Comparison of ENCODE assay signal across 19 cellular contexts in genomic region chr10:22570234-22570633, GRCh38.
A peak's percentile ranks its signal among the peaks of the same experiment; 100 is the strongest.
DNase-seq lines count a peak whose midpoint lies in the region; ATAC-seq, FAIRE-seq and TF ChIP-seq lines count a peak whose summit lies in the region.
"Had no signal": no experiment of that assay in that cellular context is flagged by ENCODE, and none has a peak within 500 bp of the region (broad histone marks: within the 10 kb centered on the region; RNA-seq: fewer than 3 reads in every experiment).

No MANE protein-coding gene starts in this region.

- no TSS peak for BruUV-seq in HepG2 (replicated peaks; lab: Mats Ljungman, UMichigan)

- TF ChIP-seq EP300 in HepG2 (IDR thresholded peaks at IDR 0.05; ENCODE audit: low read depth in 2 of 2, low read length in 2 of 2) (no peak), HepG2 (CRISPR knock-in tag; IDR thresholded peaks at IDR 0.05; ENCODE audit: borderline replicate concordance) (no peak), esophagus muscularis mucosa (IDR thresholded peaks at IDR 0.05) (no peak)

- H3K4me1 Mint-ChIP-seq in activated B cell treated with CpG ODN at 0.5 μM for 24 hours = peaks cover 8% of the 10 kb centered on the region
- H3K4me1 Mint-ChIP-seq in stimulated activated naive CD8-positive, alpha-beta T cell treated with anti-CD3 and anti-CD28 coated beads, Interleukin-15, amount 100 ng/mL, for 72 hours = peaks cover 55% of the 10 kb centered on the region

- H3K36me3 ChIP-seq in right lobe of liver = peaks cover 0 to 21% (median 2%) of the 10 kb centered on the region in 4 donors
- peaks cover 8 to 31% of the 10 kb centered on the region in 2 experiments; a peak in 4 of 5 replicates for H3K36me3 ChIP-seq in HepG2 (replicated peaks in 1 of 2; ENCODE audit: control insufficient read depth in 1 of 2, insufficient read depth in 2 of 2, low read length in 2 of 2)
- H3K36me3 ChIP-seq in esophagus muscularis mucosa = peaks cover 0 to 39% (median 21%) of the 10 kb centered on the region in 4 donors

- H2AFZ ChIP-seq in HepG2 (ENCODE audit: low read length) = no peak overlapping the region
- H2AFZ ChIP-seq: GM23248 had no signal

- no peaks in the 10 kb centered on the region for H3K9me3 ChIP-seq in right lobe of liver
- no peaks in the 10 kb centered on the region for H3K9me3 ChIP-seq in HepG2 (ENCODE audit: low read length)
- H3K9me3 ChIP-seq in esophagus muscularis mucosa = no peaks in the 10 kb centered on the region
- H3K9me3 ChIP-seq: gastroesophageal sphincter, tibial artery had no signal

- DNase-seq in right lobe of liver (no peak), HepG2 (ENCODE audit: low spot score) (no peak), activated B cell treated with CpG ODN at 0.5 μM for 24 hours (no peak), esophagus muscularis mucosa (ENCODE audit: extremely low spot score) (peak; percentile 34), T1000 (lab: John Stamatoyannopoulos, UW) (no peak), GM10266 (ENCODE audit: extremely low spot score) (no peak), NCI-H526 treated with DMSO at 0.1 percent for 48 hours (lab: John Stamatoyannopoulos, UW) (no peak)
- DNase-seq in stimulated activated naive CD8-positive, alpha-beta T cell treated with anti-CD3 and anti-CD28 coated beads, Interleukin-15, amount 100 ng/mL, for 72 hours = no peak
- DNase-seq: activated T-cell treated with anti-CD3 and anti-CD28 coated beads, Interleukin-2, amount 50 U/mL, for 4 hours; dorsolateral prefrontal cortex; GM23248; NCI-H1092 treated with DMSO at 0.1 percent for 48 hours; NCI-H2081 treated with DMSO at 0.1 percent for 48 hours; stimulated activated CD4-positive, alpha-beta T cell treated with anti-CD3 and anti-CD28 coated beads, Interleukin-12 subunit alpha, Interleukin-12 subunit beta, amount 100 ng/mL, for 4 hours; tibial artery had no signal

- TF ChIP-seq CTCF in right lobe of liver (IDR thresholded peaks at IDR 0.05) = no peak
- no peak for TF ChIP-seq CTCF in HepG2 (CRISPR knock-in tag; IDR thresholded peaks at IDR 0.05)
- TF ChIP-seq CTCF in activated B cell treated with CpG ODN at 0.5 μM for 24 hours (IDR thresholded peaks at IDR 0.05) = no peak
- no peak for TF ChIP-seq CTCF in esophagus muscularis mucosa (IDR thresholded peaks at IDR 0.05)
- no peak for TF ChIP-seq CTCF in GM10266 (IDR thresholded peaks at IDR 0.05; ENCODE audit: control insufficient read depth, insufficient read depth, low read depth, missing control alignments)

- H3K4me1 ChIP-seq in right lobe of liver = peaks cover 0 to 5% (median 0%) of the 10 kb centered on the region in 4 donors
- no peaks in the 10 kb centered on the region for H3K4me1 ChIP-seq in HepG2 (ENCODE audit: insufficient read depth, low read length)
- peaks cover 0 to 2% (median 0%) of the 10 kb centered on the region in 4 donors for H3K4me1 ChIP-seq in esophagus muscularis mucosa
- H3K4me1 ChIP-seq: gastroesophageal sphincter, tibial artery had no signal

- H3K9ac ChIP-seq in HepG2 (ENCODE audit: insufficient read depth, low read depth, low read length) = no peak overlapping the region
- H3K9ac ChIP-seq: GM23248 had no signal

- no peaks in the 10 kb centered on the region for H3K79me2 ChIP-seq in HepG2 (ENCODE audit: insufficient read depth, low read length)

- H3K36me3 Mint-ChIP-seq in activated B cell treated with CpG ODN at 0.5 μM for 24 hours (ENCODE audit: low read depth) = peaks cover 80% of the 10 kb centered on the region

- no peaks in the 10 kb centered on the region for H3K27me3 Mint-ChIP-seq in activated B cell treated with CpG ODN at 0.5 μM for 24 hours
- H3K27me3 Mint-ChIP-seq in stimulated activated naive CD8-positive, alpha-beta T cell treated with anti-CD3 and anti-CD28 coated beads, Interleukin-15, amount 100 ng/mL, for 72 hours = no peaks in the 10 kb centered on the region
- H3K27me3 Mint-ChIP-seq: activated CD4-positive, alpha-beta T cell treated with anti-CD3 and anti-CD28 coated beads, Interleukin-2, amount 10 ng/mL, durations not matched to agents 7 days and 5 days had no signal

- H3K27me3 ChIP-seq in right lobe of liver (no peaks in the 10 kb centered on the region), HepG2 (ENCODE audit: control insufficient read depth in 1 of 2, insufficient read depth in 2 of 2, low read length in 2 of 2) (no peaks in the 10 kb centered on the region), esophagus muscularis mucosa (no peaks in the 10 kb centered on the region)
- H3K27me3 ChIP-seq: dorsolateral prefrontal cortex, gastroesophageal sphincter, tibial artery had no signal

- TF ChIP-seq RAD21 in HepG2 (CRISPR knock-in tag; IDR thresholded peaks at IDR 0.05) = no peak

- in situ Hi-C loops in HepG2 (cut with HindIII; ENCODE audit: extremely low pct_ligation_motif_present, low pct_unique_long_range_greater_than_20kb) = loop anchor here (5.0 to 25.0 kb wide), 2 partner anchors 417 to 583 kb away; no protein-coding TSS in a partner anchor

- POLR2A ChIA-PET in HepG2 (lab: Yijun Ruan, JAX) (no interaction called here), activated B cell treated with CpG ODN at 0.5 μM for 24 hours (lab: Charles Lee) (no interaction called here)

- CTCF ChIA-PET in HepG2 (lab: Yijun Ruan, JAX; ENCODE audit: low intra/inter-chr PET ratio, low total read pairs) (no interaction called here), activated B cell treated with CpG ODN at 0.5 μM for 24 hours (lab: Charles Lee) (no interaction called here)

- ATAC-seq in right lobe of liver (peak in 3 of 4 donors; percentile 27 to 62 (median 33)), HepG2 (no peak), activated B cell treated with CpG ODN at 0.5 μM for 24 hours (ENCODE audit: low read depth) (no peak)
- peak; percentile 22 for ATAC-seq in stimulated activated naive CD8-positive, alpha-beta T cell treated with anti-CD3 and anti-CD28 coated beads, Interleukin-15, amount 100 ng/mL, for 72 hours
- ATAC-seq: gastroesophageal sphincter had no signal

- 72% methylated on average over 4 of the region's 4 CpGs for WGBS in right lobe of liver (ENCODE audit: insufficient coverage, low coverage, low lambda C conversion rate, missing lambda C conversion rate)
- WGBS in HepG2 (ENCODE audit: low lambda C conversion rate) = 100% methylated on average over 4 of the region's 4 CpGs
- WGBS in esophagus muscularis mucosa = 94% methylated on average over 4 of the region's 4 CpGs

- no peak for TF ChIP-seq POLR2A in right lobe of liver (IDR thresholded peaks at IDR 0.05)
- no peak for TF ChIP-seq POLR2A in HepG2 (IDR thresholded peaks at IDR 0.05; ENCODE audit: insufficient read depth in 1 of 2, low read depth in 2 of 2, low read length in 2 of 2)
- no peak for TF ChIP-seq POLR2A in esophagus muscularis mucosa (IDR thresholded peaks at IDR 0.05; ENCODE audit: low read depth)

- intact Hi-C loops in right lobe of liver (cut with DNase I) = loop anchor here in 1 of 2 donors (10.0 kb wide), 1 partner anchor 415 kb away; no protein-coding TSS in a partner anchor
- intact Hi-C loops in HepG2 (cut with micrococcal nuclease; ENCODE audit: unreplicated experiment) = loop anchor here (10.0 kb wide), 1 partner anchor 565 kb away; the partner anchor contains the start of gene DNAJC1
- intact Hi-C loops in activated B cell treated with CpG ODN at 0.5 μM for 24 hours (cut with micrococcal nuclease) = loop anchor here (5.0 kb wide), 2 partner anchors 277 to 578 kb away; no protein-coding TSS in a partner anchor
- intact Hi-C loops in esophagus muscularis mucosa (cut with DNase I) = no loop called here

- H3K27ac ChIP-seq in right lobe of liver = no peak overlapping the region
- H3K27ac ChIP-seq in HepG2 (ENCODE audit: extremely low read length, insufficient read depth, low read length) = no peak overlapping the region
- no peak overlapping the region for H3K27ac ChIP-seq in esophagus muscularis mucosa (replicated peaks in 1 of 4)
- H3K27ac ChIP-seq: gastroesophageal sphincter, GM23248, RWPE1, tibial artery had no signal

- peak overlapping the region; percentile 68 for H3K27ac Mint-ChIP-seq in activated B cell treated with CpG ODN at 0.5 μM for 24 hours
- H3K27ac Mint-ChIP-seq in stimulated activated naive CD8-positive, alpha-beta T cell treated with anti-CD3 and anti-CD28 coated beads, Interleukin-15, amount 100 ng/mL, for 72 hours = peak overlapping the region in 1 of 2 donors; percentile 89

- H3K4me2 ChIP-seq in HepG2 (ENCODE audit: low read depth, low read length) = no peak overlapping the region

- H3K9me3 Mint-ChIP-seq in activated B cell treated with CpG ODN at 0.5 μM for 24 hours = no peaks in the 10 kb centered on the region
- peaks cover 0 to 10% of the 10 kb centered on the region in 2 donors for H3K9me3 Mint-ChIP-seq in stimulated activated naive CD8-positive, alpha-beta T cell treated with anti-CD3 and anti-CD28 coated beads, Interleukin-15, amount 100 ng/mL, for 72 hours
- H3K9me3 Mint-ChIP-seq: activated CD4-positive, alpha-beta T cell treated with anti-CD3 and anti-CD28 coated beads, Interleukin-2, amount 10 ng/mL, durations not matched to agents 7 days and 5 days; activated T-cell treated with anti-CD3 and anti-CD28 coated beads, Interleukin-2, amount 50 U/mL, for 4 hours had no signal

- no peak overlapping the region for H3K4me3 Mint-ChIP-seq in activated B cell treated with CpG ODN at 0.5 μM for 24 hours
- peak overlapping the region; percentile 28 to 29 for H3K4me3 Mint-ChIP-seq in stimulated activated naive CD8-positive, alpha-beta T cell treated with anti-CD3 and anti-CD28 coated beads, Interleukin-15, amount 100 ng/mL, for 72 hours
- H3K4me3 Mint-ChIP-seq: activated CD4-positive, alpha-beta T cell treated with anti-CD3 and anti-CD28 coated beads, Interleukin-2, amount 10 ng/mL, durations not matched to agents 7 days and 5 days; activated T-cell treated with anti-CD3 and anti-CD28 coated beads, Interleukin-2, amount 50 U/mL, for 4 hours had no signal

- no peaks in the 10 kb centered on the region for H4K20me1 ChIP-seq in HepG2 (ENCODE audit: insufficient read depth, low read length)

- no peak for FAIRE-seq in HepG2 (lab: Jason Lieb, UNC)
- FAIRE-seq: HTR-8/SVneo had no signal

- H3K4me3 ChIP-seq in right lobe of liver (no peak overlapping the region), HepG2 (replicated peaks in 1 of 3; ENCODE audit: insufficient read depth in 1 of 3, low read depth in 2 of 3, low read length in 3 of 3) (no peak overlapping the region), esophagus muscularis mucosa (no peak overlapping the region)
- H3K4me3 ChIP-seq: dorsolateral prefrontal cortex, gastroesophageal sphincter, GM23248, tibial artery had no signal

TF ChIP-seq in HepG2, 621 proteins besides CTCF, POLR2A, EP300 and RAD21:
- no peak for TF ChIP-seq BCL6 (CRISPR knock-in tag; IDR thresholded peaks at IDR 0.05)
- TF ChIP-seq DDIT3 (CRISPR knock-in tag; IDR thresholded peaks at IDR 0.05) = no peak

Comparison
In these comparisons a context has a peak if more than half of its experiments do, and no peak if none do; other contexts are left out.
1. ATAC-seq: peak in right lobe of liver (3 of 4) and stimulated activated naive CD8-positive, alpha-beta T cell treated with anti-CD3 and anti-CD28 coated beads, Interleukin-15, amount 100 ng/mL, for 72 hours (single experiment); none in HepG2 (single experiment) and activated B cell treated with CpG ODN at 0.5 μM for 24 hours (single experiment).